ENCODE assay signal across 8 cellular contexts in genomic region chr13:19860884-19861655, GRCh38. TPM values are rescaled to one million over a fixed set of nuclear protein-coding genes. Genes with fewer than 3 reads are reported as not detected.
DNase-seq lines count a peak whose midpoint lies in the region; ATAC-seq lines count a peak whose summit lies in the region.

No MANE protein-coding gene starts in this region.

- H3K4me3 ChIP-seq in SJCRH30 = peak overlapping the region; percentile 76

- DNase-seq in H4 (ENCODE audit: low spot score) (peak; percentile 65), SJCRH30 (peak; percentile 52 to 76), epithelial cell of prostate (ENCODE audit: low read depth, low spot score) (peak; percentile 45), retina (peak; percentile 9), NCI-H748 (lab: John Stamatoyannopoulos, UW; ENCODE audit: unreplicated experiment) (no peak), middle frontal gyrus (ENCODE audit: extremely low spot score, low spot score) (no peak)
- no peak for DNase-seq in activated CD8-positive, alpha-beta memory T cell treated with anti-CD3 and anti-CD28 coated beads, Interleukin-2, amount 50 U/mL, for 4 hours

- H3K9me3 ChIP-seq in SJCRH30 (replicated peaks) = no peaks in the 10 kb centered on the region

- ATAC-seq in GM21526 (IDR thresholded peaks at IDR 0.05; ENCODE audit: low FRiP score, unreplicated experiment) = no peak

- H3K27ac ChIP-seq in SJCRH30 (peak overlapping the region; percentile 18), epithelial cell of prostate (peak overlapping the region; percentile 99)

- peaks cover 6% of the 10 kb centered on the region for H3K4me1 ChIP-seq in SJCRH30

- H3K27me3 ChIP-seq in SJCRH30 = no peaks in the 10 kb centered on the region

- H3K36me3 ChIP-seq in SJCRH30 = peaks cover 18% of the 10 kb centered on the region

RNA-seq across cellular contexts. Expression of gene ZMYM5, which starts 2.4 kb away (rescaled TPM):
- total RNA-seq in H4 (2014; rRNA removed; shearing (Covaris generic)) = 6.8 and 9.0 TPM in 2 replicates
- 14.1 and 18.7 TPM in 2 replicates for total RNA-seq in SJCRH30 (2014; rRNA removed; shearing (Covaris generic))

Comparison
In these comparisons a context has a peak if more than half of its experiments do, and no peak if none do; other contexts are left out.
1. DNase-seq: peak in H4 (single experiment), SJCRH30 (2 of 2), epithelial cell of prostate (single experiment) and retina (single experiment); none in NCI-H748 (single experiment), middle frontal gyrus (single experiment) and activated CD8-positive, alpha-beta memory T cell treated with anti-CD3 and anti-CD28 coated beads, Interleukin-2, amount 50 U/mL, for 4 hours (single experiment).